Comparison of ENCODE assay signal across 8 cellular contexts in the genomic region with DNA sequence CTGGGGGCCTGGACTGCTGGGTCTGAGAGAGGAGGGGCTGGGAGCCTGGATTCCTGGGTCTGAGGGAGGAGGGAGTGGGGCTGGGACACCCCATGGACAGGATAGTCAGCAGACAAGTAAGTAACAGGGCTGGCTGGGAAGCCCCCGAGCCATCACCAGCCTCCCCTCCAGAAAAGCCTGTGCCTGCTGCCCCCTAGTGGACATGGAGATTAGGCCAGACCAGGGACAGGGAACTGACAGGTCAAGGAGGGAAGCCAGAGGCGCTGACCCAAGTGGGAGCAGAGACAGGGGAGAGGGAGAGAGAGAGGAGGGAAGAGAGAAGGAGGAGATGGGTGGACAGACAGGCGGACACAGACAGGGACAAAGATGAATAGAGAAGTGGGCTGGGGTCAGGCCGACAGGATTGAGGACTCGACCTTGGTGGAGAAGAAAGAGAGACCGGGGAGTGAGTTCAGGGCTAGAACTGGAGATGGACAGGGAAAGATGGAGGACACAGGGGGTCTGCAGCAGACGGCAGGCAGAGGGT. TPM values are rescaled to one million over a fixed set of nuclear protein-coding genes. Genes with fewer than 3 reads are reported as not detected.
DNase-seq lines count a peak whose midpoint lies in the region; ATAC-seq, FAIRE-seq and TF ChIP-seq lines count a peak whose summit lies in the region.

No MANE protein-coding gene starts in this region.

- no peaks in the 10 kb centered on the region for H3K79me2 ChIP-seq in endothelial cell of umbilical vein (ENCODE audit: control insufficient read depth, insufficient read depth, low read length)

- FAIRE-seq in endothelial cell of umbilical vein (lab: Jason Lieb, UNC), result peak; percentile 76

- H2AFZ ChIP-seq in endothelial cell of umbilical vein (ENCODE audit: low read depth, low read length), result no peak overlapping the region

- H3K4me1 Mint-ChIP-seq in CD14-positive monocyte, result peaks cover 14% of the 10 kb centered on the region
- H3K4me1 Mint-ChIP-seq in activated CD8-positive, alpha-beta memory T cell treated with anti-CD3 and anti-CD28 coated beads, Interleukin-2, amount 10 ng/mL, durations not matched to agents 7 days and 5 days, result peaks cover 33% of the 10 kb centered on the region
- peaks cover 57 to 63% (median 60%) of the 10 kb centered on the region in 3 donors for H3K4me1 Mint-ChIP-seq in naive B cell
- H3K4me1 Mint-ChIP-seq in stimulated activated naive CD8-positive, alpha-beta T cell treated with anti-CD3 and anti-CD28 coated beads, Interleukin-15, Interleukin-2, amounts not matched to agents 100 ng/mL and 50 ng/mL, for 24 hours (ENCODE audit: low read depth), result peaks cover 55% of the 10 kb centered on the region

- peaks cover 0 to 2% of the 10 kb centered on the region in 2 donors for H3K36me3 Mint-ChIP-seq in CD14-positive monocyte
- H3K36me3 Mint-ChIP-seq in activated CD8-positive, alpha-beta memory T cell treated with anti-CD3 and anti-CD28 coated beads, Interleukin-2, amount 10 ng/mL, durations not matched to agents 7 days and 5 days, result no peaks in the 10 kb centered on the region
- no peaks in the 10 kb centered on the region for H3K36me3 Mint-ChIP-seq in naive B cell
- H3K36me3 Mint-ChIP-seq in stimulated activated naive CD8-positive, alpha-beta T cell treated with anti-CD3 and anti-CD28 coated beads, Interleukin-15, Interleukin-2, amounts not matched to agents 100 ng/mL and 50 ng/mL, for 24 hours (ENCODE audit: low read depth), result no peaks in the 10 kb centered on the region

- no peaks in the 10 kb centered on the region for H3K4me1 ChIP-seq in endothelial cell of umbilical vein (ENCODE audit: control insufficient read depth, extremely low read depth, insufficient read depth, low read length)

- H3K36me3 ChIP-seq in endothelial cell of umbilical vein (ENCODE audit: control insufficient read depth in 2 of 2, extremely low read depth in 1 of 2, insufficient read depth in 2 of 2, low read length in 2 of 2), result no peaks in the 10 kb centered on the region

- H3K9me3 ChIP-seq in endothelial cell of umbilical vein (replicated peaks; ENCODE audit: control insufficient read depth, insufficient read depth, low read length), result no peaks in the 10 kb centered on the region

- peak; percentile 79 for ATAC-seq in activated CD8-positive, alpha-beta memory T cell treated with anti-CD3 and anti-CD28 coated beads, Interleukin-2, amount 10 ng/mL, durations not matched to agents 7 days and 5 days
- ATAC-seq in naive B cell (ENCODE audit: low read depth in 2 of 2), result peak; percentile 80 to 83
- no peak for ATAC-seq in GM21423 (IDR thresholded peaks at IDR 0.05; ENCODE audit: unreplicated experiment)

- no peak overlapping the region for H3K4me3 ChIP-seq in endothelial cell of umbilical vein (replicated peaks in 1 of 3; ENCODE audit: insufficient read depth in 1 of 3, low read depth in 1 of 3, low read length in 3 of 3)

- H4K20me1 ChIP-seq in endothelial cell of umbilical vein (replicated peaks; ENCODE audit: control insufficient read depth, extremely low read depth, insufficient read depth, low read length), result no peaks in the 10 kb centered on the region

- H3K27me3 ChIP-seq in endothelial cell of umbilical vein (ENCODE audit: control insufficient read depth in 2 of 2, insufficient read depth in 2 of 2, low read length in 2 of 2), result peaks cover 55 to 63% of the 10 kb centered on the region in 2 experiments

- H3K4me2 ChIP-seq in endothelial cell of umbilical vein (ENCODE audit: insufficient read depth, low read length), result no peak overlapping the region

- peaks cover 32 to 71% (median 56%) of the 10 kb centered on the region in 3 donors for H3K27me3 Mint-ChIP-seq in CD14-positive monocyte (ENCODE audit: low read depth in 3 of 3)
- H3K27me3 Mint-ChIP-seq in activated CD8-positive, alpha-beta memory T cell treated with anti-CD3 and anti-CD28 coated beads, Interleukin-2, amount 10 ng/mL, durations not matched to agents 7 days and 5 days, result peaks cover 42% of the 10 kb centered on the region
- H3K27me3 Mint-ChIP-seq in naive B cell, result peaks cover 0 to 8% (median 8%) of the 10 kb centered on the region in 3 donors
- peaks cover 12% of the 10 kb centered on the region for H3K27me3 Mint-ChIP-seq in stimulated activated naive CD8-positive, alpha-beta T cell treated with anti-CD3 and anti-CD28 coated beads, Interleukin-15, Interleukin-2, amounts not matched to agents 100 ng/mL and 50 ng/mL, for 24 hours

- BruUV-seq in endothelial cell of umbilical vein (replicated peaks; lab: Mats Ljungman, UMichigan), result no TSS peak

- H3K9me1 ChIP-seq in endothelial cell of umbilical vein (replicated peaks; ENCODE audit: control insufficient read depth, extremely low read depth, insufficient read depth, low read length), result no peaks in the 10 kb centered on the region

- CTCF ChIA-PET in activated CD8-positive, alpha-beta memory T cell treated with anti-CD3 and anti-CD28 coated beads, Interleukin-2, amount 10 ng/mL, durations not matched to agents 7 days and 5 days (lab: Charles Lee), result interaction anchor here (1.0 to 2.9 kb wide), 5 partner anchors 17 to 74 kb away, joined by 3 to 16 read pairs (median 4); no protein-coding TSS in a partner anchor
- CTCF ChIA-PET in endothelial cell of umbilical vein (lab: Charles Lee), result interaction anchor here (1.5 to 3.3 kb wide), 2 partner anchors 8 to 62 kb away, joined by 5 to 20 read pairs; no protein-coding TSS in a partner anchor

- no peak overlapping the region for H3K27ac ChIP-seq in endothelial cell of umbilical vein (ENCODE audit: insufficient read depth, low read depth, low read length)

- intact Hi-C loops in CD14-positive monocyte (cut with micrococcal nuclease) (loop anchor here in 1 of 2 donors (5.0 kb wide), 1 partner anchor 53 kb away; the partner anchor contains the start of gene ARHGEF1), endothelial cell of umbilical vein (cut with micrococcal nuclease) (loop anchor here (1.0 to 2.0 kb wide), 2 partner anchors 50 to 62 kb away; no protein-coding TSS in a partner anchor)

- peaks cover 0 to 10% (median 2%) of the 10 kb centered on the region in 7 donors for H3K9me3 Mint-ChIP-seq in CD14-positive monocyte
- H3K9me3 Mint-ChIP-seq in activated CD8-positive, alpha-beta memory T cell treated with anti-CD3 and anti-CD28 coated beads, Interleukin-2, amount 10 ng/mL, durations not matched to agents 7 days and 5 days (ENCODE audit: low read depth), result no peaks in the 10 kb centered on the region
- no peaks in the 10 kb centered on the region for H3K9me3 Mint-ChIP-seq in naive B cell
- no peaks in the 10 kb centered on the region for H3K9me3 Mint-ChIP-seq in stimulated activated naive CD8-positive, alpha-beta T cell treated with anti-CD3 and anti-CD28 coated beads, Interleukin-15, Interleukin-2, amounts not matched to agents 100 ng/mL and 50 ng/mL, for 24 hours

- H3K4me3 Mint-ChIP-seq in CD14-positive monocyte (peak overlapping the region in 1 of 2 donors; percentile 79), naive B cell (peak overlapping the region in 7 of 8 donors; percentile 26 to 82 (median 43))
- no peak overlapping the region for H3K4me3 Mint-ChIP-seq in activated CD8-positive, alpha-beta memory T cell treated with anti-CD3 and anti-CD28 coated beads, Interleukin-2, amount 10 ng/mL, durations not matched to agents 7 days and 5 days
- H3K4me3 Mint-ChIP-seq in stimulated activated naive CD8-positive, alpha-beta T cell treated with anti-CD3 and anti-CD28 coated beads, Interleukin-15, Interleukin-2, amounts not matched to agents 100 ng/mL and 50 ng/mL, for 24 hours, result peak overlapping the region; percentile 50

- H3K9ac ChIP-seq in endothelial cell of umbilical vein (replicated peaks; ENCODE audit: extremely low read depth, insufficient read depth, low read length), result no peak overlapping the region

- dilution Hi-C loops in endothelial cell of umbilical vein (cut with MboI; ENCODE audit: extremely low pct_ligation_motif_present, low sequenced_read_pairs), result no loop called here

- peak; percentile 63 for DNase-seq in CD14-positive monocyte (ENCODE audit: low spot score)
- DNase-seq in HCEC 1CT, result peak; percentile 39
- DNase-seq in NOMO-1 treated with DMSO at 0.1 percent for 48 hours (lab: John Stamatoyannopoulos, UW; ENCODE audit: unreplicated experiment), result peak; percentile 46
- peak; percentile 84 for DNase-seq in activated CD8-positive, alpha-beta memory T cell treated with anti-CD3 and anti-CD28 coated beads, Interleukin-2, amount 10 ng/mL, durations not matched to agents 7 days and 5 days
- peak; percentile 45 for DNase-seq in endothelial cell of umbilical vein (ENCODE audit: low read depth, low spot score)
- DNase-seq in naive B cell, result peak; percentile 81

- POLR2A ChIA-PET in endothelial cell of umbilical vein (lab: Charles Lee), result no interaction called here

- peak; percentile 91 for TF ChIP-seq CTCF in CD14-positive monocyte (IDR thresholded peaks at IDR 0.05)
- peak; percentile 86 to 88 for TF ChIP-seq CTCF in endothelial cell of umbilical vein (IDR thresholded peaks at IDR 0.05; ENCODE audit: extremely low read depth in 1 of 2, insufficient read depth in 1 of 2, low read depth in 1 of 2, low read length in 2 of 2)

- no peak for TF ChIP-seq POLR2A in endothelial cell of umbilical vein (IDR thresholded peaks at IDR 0.05; ENCODE audit: low read depth, low read length)

- peak overlapping the region in 1 of 7 donors; percentile 29 for H3K27ac Mint-ChIP-seq in CD14-positive monocyte
- peak overlapping the region; percentile 44 for H3K27ac Mint-ChIP-seq in activated CD8-positive, alpha-beta memory T cell treated with anti-CD3 and anti-CD28 coated beads, Interleukin-2, amount 10 ng/mL, durations not matched to agents 7 days and 5 days
- H3K27ac Mint-ChIP-seq in naive B cell, result peak overlapping the region; percentile 88 to 97 (median 93)
- H3K27ac Mint-ChIP-seq in stimulated activated naive CD8-positive, alpha-beta T cell treated with anti-CD3 and anti-CD28 coated beads, Interleukin-15, Interleukin-2, amounts not matched to agents 100 ng/mL and 50 ng/mL, for 24 hours, result peak overlapping the region; percentile 66

RNA-seq across cellular contexts. Expression of gene ERFL, which starts 6.7 kb away (rescaled TPM):
- polyA plus RNA-seq in CD14-positive monocyte (not detected), endothelial cell of umbilical vein (not detected in 2 replicates), naive B cell (ENCODE audit: low read depth in 6 of 6) (not detected)
- total RNA-seq in activated CD8-positive, alpha-beta memory T cell treated with anti-CD3 and anti-CD28 coated beads, Interleukin-2, amount 10 ng/mL, durations not matched to agents 7 days and 5 days, result 1 to 10 TPM; 1.5 to 1.9 TPM
- total RNA-seq in endothelial cell of umbilical vein, result not detected in 2 replicates
- 0.06 TPM in 1 of 2 replicates, not detected in the other for polyA plus RNA-seq in endothelial cell of umbilical vein (2011; cell fraction: cytosol; rRNA removed)
- polyA plus RNA-seq in endothelial cell of umbilical vein (2011; cell fraction: nucleus; rRNA removed), result 0.06 and 0.07 TPM in 2 replicates
- 0.08 and 0.12 TPM in 2 replicates for polyA plus RNA-seq in endothelial cell of umbilical vein (2012)
- not detected in 2 replicates for polyA minus RNA-seq in endothelial cell of umbilical vein
- not detected for polyA minus RNA-seq in endothelial cell of umbilical vein (2011; cell fraction: cytosol; rRNA and poly(A)+ RNA removed)
- not detected in 2 replicates for polyA minus RNA-seq in endothelial cell of umbilical vein (2011; cell fraction: nucleus; rRNA and poly(A)+ RNA removed)

RNA-seq across cellular contexts. Expression of gene RABAC1, which starts 24.2 kb away (rescaled TPM):
- polyA plus RNA-seq in CD14-positive monocyte (100 to 1,000 TPM; 202 to 234 TPM), endothelial cell of umbilical vein (591 and 769 TPM in 2 replicates), naive B cell (ENCODE audit: low read depth in 6 of 6) (100 to 1,000 TPM; 218 to 268 (median 245) TPM)
- 10 to 100 TPM; 81.3 to 93.9 TPM for total RNA-seq in activated CD8-positive, alpha-beta memory T cell treated with anti-CD3 and anti-CD28 coated beads, Interleukin-2, amount 10 ng/mL, durations not matched to agents 7 days and 5 days
- 178 and 181 TPM in 2 replicates for total RNA-seq in endothelial cell of umbilical vein
- 219 and 279 TPM in 2 replicates for polyA plus RNA-seq in endothelial cell of umbilical vein (2011; cell fraction: cytosol; rRNA removed)
- polyA plus RNA-seq in endothelial cell of umbilical vein (2011; cell fraction: nucleus; rRNA removed), result 126 and 143 TPM in 2 replicates
- polyA plus RNA-seq in endothelial cell of umbilical vein (2012), result 137 and 242 TPM in 2 replicates
- polyA minus RNA-seq in endothelial cell of umbilical vein, result 129 and 148 TPM in 2 replicates
- 23.4 TPM for polyA minus RNA-seq in endothelial cell of umbilical vein (2011; cell fraction: cytosol; rRNA and poly(A)+ RNA removed)
- 36.3 and 43.2 TPM in 2 replicates for polyA minus RNA-seq in endothelial cell of umbilical vein (2011; cell fraction: nucleus; rRNA and poly(A)+ RNA removed)

RNA-seq across cellular contexts. Expression of gene ARHGEF1, which starts 51.9 kb away (rescaled TPM):
- polyA plus RNA-seq in CD14-positive monocyte, result 10 to 100 TPM; 82.8 to 95.5 TPM
- 100 to 1,000 TPM; 545 to 682 TPM for total RNA-seq in activated CD8-positive, alpha-beta memory T cell treated with anti-CD3 and anti-CD28 coated beads, Interleukin-2, amount 10 ng/mL, durations not matched to agents 7 days and 5 days
- total RNA-seq in endothelial cell of umbilical vein, result 119 and 123 TPM in 2 replicates
- polyA plus RNA-seq in endothelial cell of umbilical vein, result 60.6 and 65.4 TPM in 2 replicates
- 48.1 and 53.1 TPM in 2 replicates for polyA plus RNA-seq in endothelial cell of umbilical vein (2011; cell fraction: cytosol; rRNA removed)
- 199 and 230 TPM in 2 replicates for polyA plus RNA-seq in endothelial cell of umbilical vein (2011; cell fraction: nucleus; rRNA removed)
- 52.7 and 60.1 TPM in 2 replicates for polyA plus RNA-seq in endothelial cell of umbilical vein (2012)
- 35.6 and 35.7 TPM in 2 replicates for polyA minus RNA-seq in endothelial cell of umbilical vein
- 32.3 TPM for polyA minus RNA-seq in endothelial cell of umbilical vein (2011; cell fraction: cytosol; rRNA and poly(A)+ RNA removed)
- polyA minus RNA-seq in endothelial cell of umbilical vein (2011; cell fraction: nucleus; rRNA and poly(A)+ RNA removed), result 56.9 and 71.1 TPM in 2 replicates
- 100 to 1,000 TPM; 110 to 220 (median 122) TPM for polyA plus RNA-seq in naive B cell (ENCODE audit: low read depth in 6 of 6)

RNA-seq across cellular contexts. Expression of gene CD79A, which starts 57.8 kb away (rescaled TPM):
- polyA plus RNA-seq in CD14-positive monocyte (1 to 10 TPM; 2.1 to 2.7 TPM), endothelial cell of umbilical vein (0.32 TPM in 2 replicates), naive B cell (ENCODE audit: low read depth in 6 of 6) (1,000 to 10,000 TPM; 3,426 to 4,601 (median 4,008) TPM)
- 1 to 10 TPM; 4.0 to 4.1 TPM for total RNA-seq in activated CD8-positive, alpha-beta memory T cell treated with anti-CD3 and anti-CD28 coated beads, Interleukin-2, amount 10 ng/mL, durations not matched to agents 7 days and 5 days
- 0.35 TPM in 1 of 2 replicates, not detected in the other for total RNA-seq in endothelial cell of umbilical vein
- 0.14 and 0.18 TPM in 2 replicates for polyA plus RNA-seq in endothelial cell of umbilical vein (2011; cell fraction: cytosol; rRNA removed)
- 0.28 TPM in 1 of 2 replicates, not detected in the other for polyA plus RNA-seq in endothelial cell of umbilical vein (2011; cell fraction: nucleus; rRNA removed)
- 0.42 TPM in 1 of 2 replicates, not detected in the other for polyA plus RNA-seq in endothelial cell of umbilical vein (2012)
- polyA minus RNA-seq in endothelial cell of umbilical vein, result 0.19 and 0.63 TPM in 2 replicates
- polyA minus RNA-seq in endothelial cell of umbilical vein (2011; cell fraction: cytosol; rRNA and poly(A)+ RNA removed), result not detected
- polyA minus RNA-seq in endothelial cell of umbilical vein (2011; cell fraction: nucleus; rRNA and poly(A)+ RNA removed), result not detected in 2 replicates

RNA-seq across cellular contexts. Expression of gene ATP1A3, which starts 59.1 kb away (rescaled TPM):
- polyA plus RNA-seq in CD14-positive monocyte (under 1 TPM in 1 of 2 donors, not detected in 1; 0.10 TPM), endothelial cell of umbilical vein (0.03 TPM in 1 of 2 replicates, not detected in the other), naive B cell (ENCODE audit: low read depth in 6 of 6) (1 to 10 TPM in 1 of 6 donors, under 1 TPM in 4, not detected in 1; 0.29 to 1.1 (median 0.45) TPM)
- total RNA-seq in activated CD8-positive, alpha-beta memory T cell treated with anti-CD3 and anti-CD28 coated beads, Interleukin-2, amount 10 ng/mL, durations not matched to agents 7 days and 5 days, result 1 to 10 TPM; 3.4 to 5.6 TPM
- 0.40 TPM in 1 of 2 replicates, not detected in the other for total RNA-seq in endothelial cell of umbilical vein
- 0.04 TPM in 1 of 2 replicates, not detected in the other for polyA plus RNA-seq in endothelial cell of umbilical vein (2011; cell fraction: cytosol; rRNA removed)
- polyA plus RNA-seq in endothelial cell of umbilical vein (2011; cell fraction: nucleus; rRNA removed), result 0.06 and 0.08 TPM in 2 replicates
- 0.05 and 0.09 TPM in 2 replicates for polyA plus RNA-seq in endothelial cell of umbilical vein (2012)
- 0.11 TPM in 1 of 2 replicates, not detected in the other for polyA minus RNA-seq in endothelial cell of umbilical vein
- not detected for polyA minus RNA-seq in endothelial cell of umbilical vein (2011; cell fraction: cytosol; rRNA and poly(A)+ RNA removed)
- polyA minus RNA-seq in endothelial cell of umbilical vein (2011; cell fraction: nucleus; rRNA and poly(A)+ RNA removed), result not detected in 2 replicates
